In genomic region chr22:24247011-24247507, GRCh38 we compare ENCODE assay signal across 11 cellular contexts. TPM values are rescaled to one million over a fixed set of nuclear protein-coding genes. Genes with fewer than 3 reads are reported as not detected.
DNase-seq lines count a peak whose midpoint lies in the region; ATAC-seq, FAIRE-seq and TF ChIP-seq lines count a peak whose summit lies in the region.
"Had no signal": no experiment of that assay in that cellular context is flagged by ENCODE, and none has a peak within 500 bp of the region (broad histone marks: within the 10 kb centered on the region; RNA-seq: fewer than 3 reads in every experiment).

No MANE protein-coding gene starts in this region.

- H3K36me3 Mint-ChIP-seq in astrocyte (ENCODE audit: low read depth, unreplicated experiment) = no peaks in the 10 kb centered on the region
- H3K36me3 Mint-ChIP-seq: activated naive CD8-positive, alpha-beta T cell; natural killer cell had no signal

- no peaks in the 10 kb centered on the region for H3K9me3 ChIP-seq in astrocyte (ENCODE audit: insufficient read depth, low read depth, low read length)
- H3K9me3 ChIP-seq in spleen = no peaks in the 10 kb centered on the region

- H3K36me3 ChIP-seq in astrocyte (ENCODE audit: insufficient read depth, low read length) = no peaks in the 10 kb centered on the region
- no peaks in the 10 kb centered on the region for H3K36me3 ChIP-seq in spleen

- no peak for ATAC-seq in foreskin keratinocyte
- ATAC-seq in GM18511 (IDR thresholded peaks at IDR 0.05; ENCODE audit: unreplicated experiment) = no peak

- TF ChIP-seq POLR2A in spleen (IDR thresholded peaks at IDR 0.05) (no peak), GM12891 (IDR thresholded peaks at IDR 0.05; ENCODE audit: low read depth, low read length) (no peak)

- no peaks in the 10 kb centered on the region for H3K27me3 ChIP-seq in astrocyte (ENCODE audit: insufficient read depth, low read length)
- H3K27me3 ChIP-seq in spleen (replicated peaks in 1 of 7) = no peaks in the 10 kb centered on the region
- H3K27me3 ChIP-seq in foreskin keratinocyte = no peaks in the 10 kb centered on the region

- no peak overlapping the region for H3K4me3 Mint-ChIP-seq in astrocyte (ENCODE audit: unreplicated experiment)
- H3K4me3 Mint-ChIP-seq: activated naive CD8-positive, alpha-beta T cell; natural killer cell had no signal

- H3K9ac ChIP-seq in astrocyte (ENCODE audit: low read length) = peak overlapping the region; percentile 71

- H3K27me3 Mint-ChIP-seq in astrocyte (ENCODE audit: low read depth, unreplicated experiment) = no peaks in the 10 kb centered on the region
- H3K27me3 Mint-ChIP-seq: activated naive CD8-positive, alpha-beta T cell had no signal

- no peak overlapping the region for H3K4me3 ChIP-seq in astrocyte (ENCODE audit: insufficient read depth, low read depth, low read length)
- H3K4me3 ChIP-seq in spleen = no peak overlapping the region

- intact Hi-C loops in spleen (cut with DNase I; ENCODE audit: low total_unique reads) = loop anchor here (5.0 kb wide), 1 partner anchor 60 kb away; no protein-coding TSS in a partner anchor

- H3K4me2 ChIP-seq in astrocyte (ENCODE audit: low read length) = peak overlapping the region; percentile 58

- CTCF ChIA-PET in HEK293T (lab: Yijun Ruan, JAX) = interaction anchor here (0.6 to 1.6 kb wide), 7 partner anchors 10 to 68 kb away, joined by 3 to 5 read pairs (median 3); no protein-coding TSS in a partner anchor

- FAIRE-seq in astrocyte (lab: Jason Lieb, UNC) (no peak), GM12891 (lab: Jason Lieb, UNC) (no peak)

- H3K4me1 ChIP-seq in astrocyte (ENCODE audit: insufficient read depth, low read length) (peaks cover 41% of the 10 kb centered on the region), spleen (peaks cover 19 to 55% (median 34%) of the 10 kb centered on the region in 6 donors), foreskin keratinocyte (no peaks in the 10 kb centered on the region)

- H3K4me1 Mint-ChIP-seq in astrocyte (ENCODE audit: low read depth, unreplicated experiment) = peaks cover 16% of the 10 kb centered on the region

- TF ChIP-seq CTCF in astrocyte (IDR thresholded peaks at IDR 0.05; ENCODE audit: insufficient read depth, low read depth, low read length) = no peak
- TF ChIP-seq CTCF in spleen (IDR thresholded peaks at IDR 0.05 in 8 of 11, conservative IDR thresholded peaks at IDR 0.05 in 3 of 11) = no peak
- no peak for TF ChIP-seq CTCF in foreskin keratinocyte (conservative IDR thresholded peaks at IDR 0.05)

- H3K79me2 ChIP-seq in astrocyte (ENCODE audit: insufficient read depth, low read length) = no peaks in the 10 kb centered on the region

- DNase-seq in HEK293T (ENCODE audit: extremely low spot score) (peak; percentile 8), astrocyte (ENCODE audit: low read depth) (no peak), iPS-NIHi11 (ENCODE audit: low spot score) (peak; percentile 5), spleen (peak; percentile 59), GM12891 (ENCODE audit: insufficient read length, low spot score) (no peak), foreskin keratinocyte (no peak), dermis blood vessel endothelial cell (no peak)
- DNase-seq: natural killer cell, NCI-H774 had no signal

- no peaks in the 10 kb centered on the region for H3K9me3 Mint-ChIP-seq in astrocyte (ENCODE audit: unreplicated experiment)
- H3K9me3 Mint-ChIP-seq: natural killer cell had no signal

- no peak overlapping the region for H3K27ac Mint-ChIP-seq in astrocyte (ENCODE audit: unreplicated experiment)
- H3K27ac Mint-ChIP-seq: activated naive CD8-positive, alpha-beta T cell; natural killer cell had no signal

- peak overlapping the region; percentile 58 for H2AFZ ChIP-seq in astrocyte (ENCODE audit: low read depth, low read length)

- H3K27ac ChIP-seq in astrocyte (ENCODE audit: low read depth, low read length) (peak overlapping the region; percentile 50), spleen (peak overlapping the region; percentile 57 to 85 (median 75)), foreskin keratinocyte (no peak overlapping the region)

- no peaks in the 10 kb centered on the region for H4K20me1 ChIP-seq in astrocyte (ENCODE audit: insufficient read depth, low read length)

- POLR2A ChIA-PET in HEK293T (lab: Yijun Ruan, JAX) = interaction anchor here (1.0 kb wide), 1 partner anchor 57 kb away, joined by 3 read pairs; no protein-coding TSS in a partner anchor

- 73 to 82% (median 75%) methylated on average over 3 to 6 of the region's 6 CpGs for WGBS in spleen, 5 donors

TF ChIP-seq in HEK293T, 16 proteins besides CTCF, POLR2A, EP300 and RAD21:
- no peak for TF ChIP-seq CTBP1 (IDR thresholded peaks at IDR 0.05; ENCODE audit: borderline replicate concordance)
- no peak for TF ChIP-seq ELF4 (IDR thresholded peaks at IDR 0.05)
- TF ChIP-seq FOXM1 (IDR thresholded peaks at IDR 0.05; ENCODE audit: borderline replicate concordance) = no peak
- TF ChIP-seq SUZ12 (IDR thresholded peaks at IDR 0.05) = no peak
- TF ChIP-seq BHLHE40 (IDR thresholded peaks at IDR 0.05; ENCODE audit: borderline replicate concordance) = no peak

TF ChIP-seq in GM12891, 5 proteins besides CTCF, POLR2A, EP300 and RAD21:
- TF ChIP-seq POLR2AphosphoS5 (IDR thresholded peaks at IDR 0.05; ENCODE audit: low read depth, low read length) = no peak
- no peak for TF ChIP-seq SPI1 (IDR thresholded peaks at IDR 0.05; ENCODE audit: low read depth, low read length)
- TF ChIP-seq POU2F2 (IDR thresholded peaks at IDR 0.05; ENCODE audit: low read depth, low read length) = no peak
- TF ChIP-seq TAF1 (IDR thresholded peaks at IDR 0.05; ENCODE audit: low read depth, low read length) = no peak
- no peak for TF ChIP-seq PAX5 (IDR thresholded peaks at IDR 0.05; ENCODE audit: insufficient read depth, low read length, severe bottlenecking)

RNA-seq across cellular contexts. Expression of gene GGT5, which starts 2.2 kb away (rescaled TPM):
- total RNA-seq in astrocyte (0.64 and 0.89 TPM in 2 replicates), spleen (10 to 100 TPM in 6 of 7 donors, 1 to 10 TPM in 1; 9.5 to 47.2 (median 28.9) TPM), foreskin keratinocyte (not detected in 2 replicates), dermis blood vessel endothelial cell (4.9 and 27.8 TPM in 2 replicates)
- polyA plus RNA-seq in spleen (10 to 100 TPM; 24.5 to 36.4 (median 32.6) TPM), foreskin keratinocyte (not detected in 2 replicates)
- polyA plus RNA-seq in GM12891 (2012; ENCODE audit: low read depth, missing spikeins) = not detected
- total RNA-seq: natural killer cell had no signal

RNA-seq across cellular contexts. Expression of gene SPECC1L, which starts 23.6 kb away (rescaled TPM):
- 64.8 and 69.2 TPM in 2 replicates for total RNA-seq in astrocyte
- total RNA-seq in spleen = 10 to 100 TPM; 37.6 to 65.4 (median 53.9) TPM
- polyA plus RNA-seq in spleen = 10 to 100 TPM in 1 of 3 donors, 1 to 10 TPM in 2; 5.0 to 14.1 (median 6.0) TPM
- polyA plus RNA-seq in GM12891 (2012; ENCODE audit: low read depth, missing spikeins) = 9.4 TPM
- 28.6 and 29.2 TPM in 2 replicates for total RNA-seq in foreskin keratinocyte
- polyA plus RNA-seq in foreskin keratinocyte = 7.5 and 8.1 TPM in 2 replicates
- 56.3 and 77.2 TPM in 2 replicates for total RNA-seq in dermis blood vessel endothelial cell

Comparison
In these comparisons a context has a peak if more than half of its experiments do, and no peak if none do; other contexts are left out.
1. DNase-seq: peak in HEK293T (single experiment), iPS-NIHi11 (single experiment) and spleen (single experiment); none in astrocyte (single experiment), GM12891 (single experiment), foreskin keratinocyte (0 of 2) and dermis blood vessel endothelial cell (single experiment).